1 cellular context compared by ENCODE assay signal in genomic region chr7:98641646-98642489, GRCh38.
TF ChIP-seq lines count a peak whose summit lies in the region.

No MANE protein-coding gene starts in this region.

TF ChIP-seq in GM12878, 131 proteins besides CTCF, POLR2A, EP300 and RAD21 (continued from another document and continues in another):
- no peak for TF ChIP-seq ZZZ3 (IDR thresholded peaks at IDR 0.05; ENCODE audit: control insufficient read depth, insufficient read length, low read depth)
- TF ChIP-seq NRF1 (conservative IDR thresholded peaks at IDR 0.05; ENCODE audit: low read depth, low read length) = no peak
- TF ChIP-seq NFIC (IDR thresholded peaks at IDR 0.05; ENCODE audit: low read depth, low read length) = peak; percentile 39; the same call in 1 of the 2 replicates
- no peak for TF ChIP-seq ZBTB11 (CRISPR knock-in tag; IDR thresholded peaks at IDR 0.05)
- TF ChIP-seq E4F1 (IDR thresholded peaks at IDR 0.05; ENCODE audit: borderline replicate concordance, partially characterized antibody) = no peak
- no peak for TF ChIP-seq IRF3 (IDR thresholded peaks at IDR 0.05)
- TF ChIP-seq FOXM1 (IDR thresholded peaks at IDR 0.05; ENCODE audit: low read depth, low read length) = peak; percentile 75
- no peak for TF ChIP-seq ZNF207 (IDR thresholded peaks at IDR 0.05; ENCODE audit: borderline replicate concordance)
- TF ChIP-seq SMARCA5 (IDR thresholded peaks at IDR 0.05) = 0 out of 2 replicates have a peak, but pooled peaks have one; percentile 28
- peak; percentile 97; the same call in 2 of the 3 replicates for TF ChIP-seq POU2F2 (IDR thresholded peaks at IDR 0.05; ENCODE audit: borderline replicate concordance, low read depth, low read length)
- no peak for TF ChIP-seq KDM1A (IDR thresholded peaks at IDR 0.05; ENCODE audit: borderline replicate concordance)
- no peak for TF ChIP-seq ATF7 (IDR thresholded peaks at IDR 0.05; ENCODE audit: low read depth)
- TF ChIP-seq SRF (IDR thresholded peaks at IDR 0.05; ENCODE audit: low read depth in 2 of 2, low read length in 2 of 2) = no peak
- no peak for TF ChIP-seq BCL3 (IDR thresholded peaks at IDR 0.05; ENCODE audit: borderline replicate concordance, insufficient read depth, low read depth, low read length, poor library complexity, severe bottlenecking)
- no peak for TF ChIP-seq CHD2 (IDR thresholded peaks at IDR 0.05; ENCODE audit: borderline replicate concordance, low read depth, low read length)
- no peak for TF ChIP-seq E2F8 (IDR thresholded peaks at IDR 0.05; ENCODE audit: low read depth, partially characterized antibody)
- no peak for TF ChIP-seq GATAD2B (conservative IDR thresholded peaks at IDR 0.05; ENCODE audit: low read depth)
- TF ChIP-seq MTA3 (IDR thresholded peaks at IDR 0.05; ENCODE audit: borderline replicate concordance, low read length) = peak; percentile 83; the same call in 1 of the 2 replicates
- no peak for TF ChIP-seq USF2 (IDR thresholded peaks at IDR 0.05; ENCODE audit: borderline replicate concordance, low read depth, low read length)
- no peak for TF ChIP-seq NR2C1 (IDR thresholded peaks at IDR 0.05)
- no peak for TF ChIP-seq RAD51 (IDR thresholded peaks at IDR 0.05)
- peak; percentile 29 for TF ChIP-seq CUX1 (IDR thresholded peaks at IDR 0.05; ENCODE audit: insufficient replicate concordance, low read depth, low read length)
- no peak for TF ChIP-seq ETV6 (conservative IDR thresholded peaks at IDR 0.05 in 1 of 2, IDR thresholded peaks at IDR 0.05 in 1 of 2; ENCODE audit: borderline replicate concordance in 1 of 2, low read depth in 1 of 2)
- TF ChIP-seq BRCA1 (IDR thresholded peaks at IDR 0.05; ENCODE audit: low read depth, low read length) = no peak
- peak; percentile 87 for TF ChIP-seq SPI1 (IDR thresholded peaks at IDR 0.05; ENCODE audit: borderline replicate concordance, insufficient read depth, low read depth, low read length)
- no peak for TF ChIP-seq NR2C2 (IDR thresholded peaks at IDR 0.05; ENCODE audit: borderline replicate concordance, control insufficient read depth, insufficient read length, low read depth)
- no peak for TF ChIP-seq ZNF384 (IDR thresholded peaks at IDR 0.05; ENCODE audit: borderline replicate concordance, low read depth, low read length)
- TF ChIP-seq EED (IDR thresholded peaks at IDR 0.05; ENCODE audit: low read depth) = no peak; the same call in 1 of the 2 replicates
- no peak for TF ChIP-seq KAT2A (conservative IDR thresholded peaks at IDR 0.05; ENCODE audit: control insufficient read depth, low read depth, low read length)
- TF ChIP-seq SIX5 (IDR thresholded peaks at IDR 0.05; ENCODE audit: low read depth, low read length, severe bottlenecking) = no peak
- no peak for TF ChIP-seq USF1 (IDR thresholded peaks at IDR 0.05; ENCODE audit: borderline replicate concordance, extremely low read length, insufficient read depth, low read depth, low read length)
- no peak for TF ChIP-seq ZBTB33 (IDR thresholded peaks at IDR 0.05)
- no peak for TF ChIP-seq RFX5 (IDR thresholded peaks at IDR 0.05; ENCODE audit: low read depth, low read length)
- no peak for TF ChIP-seq ZNF274 (IDR thresholded peaks at IDR 0.05; ENCODE audit: insufficient read depth, insufficient read length)
- TF ChIP-seq YY1 (IDR thresholded peaks at IDR 0.05; ENCODE audit: low read depth, low read length) = 0 out of 2 replicates have a peak, but pooled peaks have one; percentile 22
- TF ChIP-seq PML (IDR thresholded peaks at IDR 0.05; ENCODE audit: low read length) = no peak
- peak; percentile 69; the same call in 1 of the 2 replicates for TF ChIP-seq BCL11A (IDR thresholded peaks at IDR 0.05; ENCODE audit: low read depth, low read length)
- TF ChIP-seq NBN (IDR thresholded peaks at IDR 0.05) = no peak
- no peak for TF ChIP-seq STAT3 (IDR thresholded peaks at IDR 0.05; ENCODE audit: low read depth, low read length)
- no peak for TF ChIP-seq SUZ12 (IDR thresholded peaks at IDR 0.05; ENCODE audit: unreplicated experiment)
